In the genomic region with DNA sequence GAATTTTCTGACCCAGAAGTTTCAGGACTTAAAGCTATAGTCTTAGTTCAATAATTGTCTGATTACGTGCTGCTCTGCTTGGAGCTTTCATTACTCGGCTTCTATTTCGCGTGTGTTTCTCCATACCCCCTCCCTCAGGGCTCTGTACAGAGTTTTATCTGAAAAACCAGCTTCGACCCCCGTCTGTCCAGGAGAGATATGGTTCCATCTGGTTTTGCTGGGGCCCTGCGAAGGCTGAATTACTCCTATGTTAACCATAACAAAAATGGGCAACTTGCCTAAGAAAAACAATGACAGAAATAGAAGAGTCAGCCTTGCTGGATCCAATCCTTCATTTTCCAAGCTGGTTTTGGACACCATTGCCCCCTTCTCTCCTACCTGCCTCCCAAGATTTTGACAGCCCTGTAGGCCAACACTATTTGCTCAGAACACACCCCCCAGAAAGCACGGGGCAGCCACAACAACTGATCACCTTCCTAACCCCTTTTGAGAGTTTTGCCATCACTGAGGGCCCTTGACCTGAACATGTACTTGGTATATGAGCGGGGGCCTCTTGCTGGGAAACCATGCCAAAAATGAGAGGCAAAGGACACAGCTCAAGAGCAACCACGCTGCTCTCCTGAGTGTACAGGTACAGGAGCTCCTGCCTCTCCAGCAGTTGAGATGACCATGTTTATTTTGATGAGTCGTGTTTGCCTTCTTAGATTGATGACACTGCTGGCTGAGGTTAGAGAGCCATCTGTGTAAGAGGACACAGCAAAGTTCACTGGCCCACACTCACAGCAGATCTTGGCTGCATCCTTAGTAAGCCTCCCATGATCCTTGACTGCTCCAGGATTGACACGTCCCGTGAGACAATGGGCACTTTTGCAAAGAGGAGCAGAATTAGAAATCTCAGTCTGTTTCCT, we compare ENCODE assay signal across 10 cellular contexts. TPM values are rescaled to one million over a fixed set of nuclear protein-coding genes. Genes with fewer than 3 reads are reported as not detected.
DNase-seq lines count a peak whose midpoint lies in the region; ATAC-seq and TF ChIP-seq lines count a peak whose summit lies in the region.
"Had no signal": no experiment of that assay in that cellular context is flagged by ENCODE, and none has a peak within 500 bp of the region (broad histone marks: within the 10 kb centered on the region; RNA-seq: fewer than 3 reads in every experiment).

No MANE protein-coding gene starts in this region.

- no peaks in the 10 kb centered on the region for H4K20me1 ChIP-seq in hepatocyte (ENCODE audit: insufficient read depth, poor library complexity, severe bottlenecking)

- H3K27me3 ChIP-seq in hepatocyte, result no peaks in the 10 kb centered on the region
- H3K27me3 ChIP-seq: tibial artery had no signal

- H3K27ac ChIP-seq in SK-N-MC (0 out of 2 replicates have a peak overlapping the region, but pooled peaks have one; percentile 16), hepatocyte (peak overlapping the region; percentile 86)
- H3K27ac ChIP-seq: tibial artery had no signal

- H3K36me3 ChIP-seq in SK-N-MC (ENCODE audit: insufficient read depth, low read length), result no peaks in the 10 kb centered on the region
- no peaks in the 10 kb centered on the region for H3K36me3 ChIP-seq in hepatocyte (replicated peaks; ENCODE audit: insufficient read depth, low read depth)
- H3K36me3 ChIP-seq: tibial artery had no signal

- H2AFZ ChIP-seq in hepatocyte, result peak overlapping the region; percentile 44

- peaks cover 14% of the 10 kb centered on the region for H3K4me1 Mint-ChIP-seq in stimulated activated effector memory CD8-positive, alpha-beta T cell treated with anti-CD3 and anti-CD28 coated beads, Interleukin-12 subunit alpha, Interleukin-12 subunit beta, amount 100 ng/mL, for 72 hours

- DNase-seq in NCI-H748 (lab: John Stamatoyannopoulos, UW; ENCODE audit: unreplicated experiment) (peak; percentile 53), NCI-H748 treated with DMSO at 0.1 percent for 48 hours (lab: John Stamatoyannopoulos, UW) (no peak), SK-N-MC (ENCODE audit: low read depth, low spot score) (no peak), hepatocyte (ENCODE audit: low spot score) (no peak), dermis blood vessel endothelial cell (no peak), left ventricle myocardium superior (no peak)
- DNase-seq in stimulated activated effector memory CD8-positive, alpha-beta T cell treated with anti-CD3 and anti-CD28 coated beads, Interleukin-12 subunit alpha, Interleukin-12 subunit beta, amount 100 ng/mL, for 72 hours (ENCODE audit: low spot score in 2 of 2), result no peak
- no peak for DNase-seq in activated CD4-positive, CD25-positive, alpha-beta regulatory T cell (lab: John Stamatoyannopoulos, UW)
- DNase-seq: KG1, tibial artery had no signal

- H3K9me3 ChIP-seq in SK-N-MC (ENCODE audit: low read depth, low read length) (no peaks in the 10 kb centered on the region), hepatocyte (ENCODE audit: low read depth) (no peaks in the 10 kb centered on the region)
- H3K9me3 ChIP-seq: tibial artery had no signal

- H3K27ac Mint-ChIP-seq in stimulated activated effector memory CD8-positive, alpha-beta T cell treated with anti-CD3 and anti-CD28 coated beads, Interleukin-12 subunit alpha, Interleukin-12 subunit beta, amount 100 ng/mL, for 72 hours, result no peak overlapping the region

- H3K4me3 Mint-ChIP-seq in stimulated activated effector memory CD8-positive, alpha-beta T cell treated with anti-CD3 and anti-CD28 coated beads, Interleukin-12 subunit alpha, Interleukin-12 subunit beta, amount 100 ng/mL, for 72 hours, result no peak overlapping the region

- H3K79me2 ChIP-seq in hepatocyte, result no peaks in the 10 kb centered on the region

- intact Hi-C loops in left ventricle myocardium superior (cut with micrococcal nuclease), result no loop called here

- 53% methylated on average over 13 of the region's 13 CpGs for WGBS in hepatocyte (ENCODE audit: low lambda C conversion rate, missing lambda C conversion rate)

- peak overlapping the region; percentile 59 for H3K9ac ChIP-seq in SK-N-MC (ENCODE audit: insufficient read length)

- H3K4me1 ChIP-seq in hepatocyte (ENCODE audit: insufficient read depth), result peaks cover 21% of the 10 kb centered on the region

- peak overlapping the region; percentile 61 for H3K4me2 ChIP-seq in hepatocyte

- no peaks in the 10 kb centered on the region for H3K36me3 Mint-ChIP-seq in stimulated activated effector memory CD8-positive, alpha-beta T cell treated with anti-CD3 and anti-CD28 coated beads, Interleukin-12 subunit alpha, Interleukin-12 subunit beta, amount 100 ng/mL, for 72 hours

- ATAC-seq in stimulated activated effector memory CD8-positive, alpha-beta T cell treated with anti-CD3 and anti-CD28 coated beads, Interleukin-12 subunit alpha, Interleukin-12 subunit beta, amount 100 ng/mL, for 72 hours, result peak; percentile 51
- no peak for ATAC-seq in left ventricle myocardium superior

- H3K9me3 Mint-ChIP-seq in stimulated activated effector memory CD8-positive, alpha-beta T cell treated with anti-CD3 and anti-CD28 coated beads, Interleukin-12 subunit alpha, Interleukin-12 subunit beta, amount 100 ng/mL, for 72 hours, result no peaks in the 10 kb centered on the region

- H3K9me2 ChIP-seq in hepatocyte (replicated peaks; ENCODE audit: insufficient read depth), result no peaks in the 10 kb centered on the region

- TF ChIP-seq CTCF in hepatocyte (IDR thresholded peaks at IDR 0.05; ENCODE audit: poor library complexity), result no peak

- H3K4me3 ChIP-seq in SK-N-MC (peak overlapping the region; percentile 34; the same call in 1 of the 2 replicates), hepatocyte (no peak overlapping the region)
- H3K4me3 ChIP-seq: tibial artery had no signal

RNA-seq across cellular contexts. Expression of a gene that starts 36.2 kb away (rescaled TPM):
- total RNA-seq in hepatocyte (127 and 131 TPM in 2 replicates), dermis blood vessel endothelial cell (82.0 and 101 TPM in 2 replicates), left ventricle myocardium superior (42.9 TPM)
- polyA plus RNA-seq in hepatocyte, result 154 and 158 TPM in 2 replicates
